1 cellular context compared by ENCODE assay signal in genomic region chr3:184355261-184356012, GRCh38.
TF ChIP-seq lines count a peak whose summit lies in the region.

No MANE protein-coding gene starts in this region.

TF ChIP-seq in WTC11, 78 proteins besides CTCF, POLR2A, EP300 and RAD21 (continued from another document):
- TF ChIP-seq, protein P1, sequence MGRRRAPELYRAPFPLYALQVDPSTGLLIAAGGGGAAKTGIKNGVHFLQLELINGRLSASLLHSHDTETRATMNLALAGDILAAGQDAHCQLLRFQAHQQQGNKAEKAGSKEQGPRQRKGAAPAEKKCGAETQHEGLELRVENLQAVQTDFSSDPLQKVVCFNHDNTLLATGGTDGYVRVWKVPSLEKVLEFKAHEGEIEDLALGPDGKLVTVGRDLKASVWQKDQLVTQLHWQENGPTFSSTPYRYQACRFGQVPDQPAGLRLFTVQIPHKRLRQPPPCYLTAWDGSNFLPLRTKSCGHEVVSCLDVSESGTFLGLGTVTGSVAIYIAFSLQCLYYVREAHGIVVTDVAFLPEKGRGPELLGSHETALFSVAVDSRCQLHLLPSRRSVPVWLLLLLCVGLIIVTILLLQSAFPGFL (CRISPR knock-in tag; IDR thresholded peaks at IDR 0.05; ENCODE audit: borderline replicate concordance) = no peak
- no peak for TF ChIP-seq STAT6 (CRISPR knock-in tag; conservative IDR thresholded peaks at IDR 0.05; ENCODE audit: low read depth)
- no peak for TF ChIP-seq MXD4 (CRISPR knock-in tag; IDR thresholded peaks at IDR 0.05; ENCODE audit: borderline replicate concordance)
- no peak for TF ChIP-seq GTF2I (CRISPR knock-in tag; conservative IDR thresholded peaks at IDR 0.05)
- TF ChIP-seq ZNF232 (CRISPR knock-in tag; IDR thresholded peaks at IDR 0.05) = no peak
